26 cellular contexts compared by ENCODE assay signal in genomic region chr4:6410664-6411063, GRCh38.
"Had no signal": no experiment of that assay in that cellular context is flagged by ENCODE, and none has a peak within 500 bp of the region (broad histone marks: within the 10 kb centered on the region; RNA-seq: fewer than 3 reads in every experiment).

No MANE protein-coding gene starts in this region.

- DNase-seq: activated CD4-positive, alpha-beta memory T cell treated with anti-CD3 and anti-CD28 coated beads for 36 hours; activated CD4-positive, alpha-beta T cell treated with anti-CD3 and anti-CD28 coated beads for 36 hours; activated CD4-positive, alpha-beta T cell treated with anti-CD3 and anti-CD28 coated beads, Interleukin-2, amount 10 ng/mL, durations not matched to agents 24 days and 14 days; activated CD4-positive, CD25-positive, alpha-beta regulatory T cell; activated CD4-positive, CD25-positive, alpha-beta regulatory T cell treated with anti-CD3 and anti-CD28 coated beads, Interleukin-2, amount 50 U/mL, for 72 hours; activated CD8-positive, alpha-beta memory T cell treated with anti-CD3 and anti-CD28 coated beads, Interleukin-2, amount 10 ng/mL, durations not matched to agents 7 days and 5 days; activated CD8-positive, alpha-beta memory T cell treated with anti-CD3 and anti-CD28 coated beads, Interleukin-2, amount 50 U/mL, for 4 hours; activated CD8-positive, alpha-beta T cell treated with anti-CD3 and anti-CD28 coated beads, Interleukin-2, amount 10 ng/mL, durations not matched to agents 7 days and 5 days; activated effector memory CD4-positive, alpha-beta T cell treated with anti-CD3 and anti-CD28 coated beads, Interleukin-2, amount 50 U/mL, for 16 hours; activated naive CD4-positive, alpha-beta T cell treated with anti-CD3 and anti-CD28 coated beads for 36 hours; activated naive CD8-positive, alpha-beta T cell treated with anti-CD3 and anti-CD28 coated beads for 36 hours; activated naive CD8-positive, alpha-beta T cell treated with anti-CD3 and anti-CD28 coated beads, Interleukin-2, amount 50 U/mL, for 24 hours; activated T-cell treated with anti-CD3 and anti-CD28 coated beads, Interleukin-2, amount 50 U/mL, for 1 hour; activated T-cell treated with anti-CD3 and anti-CD28 coated beads, Interleukin-2, amount 50 U/mL, for 48 hours; adrenal gland; amygdala; effector memory CD4-positive, alpha-beta T cell; endodermal cell; foreskin fibroblast; head of caudate nucleus; T-helper 2 cell had no signal

- H3K27ac ChIP-seq: adrenal gland, coronary artery had no signal

- H3K27me3 ChIP-seq: adrenal gland, dorsolateral prefrontal cortex had no signal

- ATAC-seq: activated CD4-positive, alpha-beta T cell treated with anti-CD3 and anti-CD28 coated beads for 36 hours; activated CD8-positive, alpha-beta memory T cell treated with anti-CD3 and anti-CD28 coated beads, Interleukin-2, amount 10 ng/mL, durations not matched to agents 7 days and 5 days; activated CD8-positive, alpha-beta T cell treated with anti-CD3 and anti-CD28 coated beads, Interleukin-2, amount 10 ng/mL, durations not matched to agents 7 days and 5 days; activated naive CD8-positive, alpha-beta T cell treated with anti-CD3 and anti-CD28 coated beads, Interleukin-2, amount 50 U/mL, for 24 hours; esophagus mucosa had no signal

- H3K36me3 ChIP-seq: adrenal gland had no signal

- H3K4me3 ChIP-seq: adrenal gland, coronary artery, dorsolateral prefrontal cortex had no signal

- H3K4me1 ChIP-seq: adrenal gland had no signal

- FAIRE-seq: bronchial epithelial cell, frontal cortex had no signal

- H3K9me3 ChIP-seq: adrenal gland had no signal
